In the genomic region with DNA sequence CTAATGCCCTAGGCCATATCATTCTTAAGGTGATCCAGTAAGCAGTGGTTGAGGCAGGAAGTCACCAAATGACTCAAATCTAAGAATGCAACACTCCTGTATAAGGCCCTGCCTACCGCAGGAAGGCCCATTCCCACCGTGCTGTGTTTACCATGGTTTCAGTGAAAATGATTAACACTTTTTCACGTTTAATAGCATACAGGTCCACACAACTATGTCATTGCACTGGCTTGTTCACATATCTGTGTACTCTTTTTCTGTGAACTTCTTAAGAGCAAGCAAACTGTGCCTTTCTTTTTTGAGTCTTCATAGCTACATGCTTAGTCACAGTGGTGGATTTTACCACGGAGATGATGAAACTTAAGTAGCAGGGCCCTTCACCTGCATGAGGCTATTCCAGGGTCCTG, we compare ENCODE assay signal across 10 cellular contexts.
DNase-seq lines count a peak whose midpoint lies in the region; ATAC-seq, FAIRE-seq and TF ChIP-seq lines count a peak whose summit lies in the region.
"Had no signal": no experiment of that assay in that cellular context is flagged by ENCODE, and none has a peak within 500 bp of the region (broad histone marks: within the 10 kb centered on the region; RNA-seq: fewer than 3 reads in every experiment).

No MANE protein-coding gene starts in this region.

- no peak for TF ChIP-seq CTCF in Calu3 (IDR thresholded peaks at IDR 0.05; ENCODE audit: unreplicated experiment)
- no peak for TF ChIP-seq CTCF in SK-N-SH (IDR thresholded peaks at IDR 0.05)

- no peak overlapping the region for H3K27ac ChIP-seq in SK-N-SH (ENCODE audit: low read depth in 2 of 2, low read length in 1 of 2)

- H3K4me3 Mint-ChIP-seq in Calu3 (ENCODE audit: low read depth, unreplicated experiment): no peak overlapping the region
- H3K4me3 Mint-ChIP-seq: CD4-positive, CD25-positive, alpha-beta regulatory T cell; natural killer cell treated with Interleukin-12 subunit alpha and Interleukin-12 subunit beta and Interleukin-15 and Interleukin-18, amount 100 ng/mL, for 72 hours had no signal

- H3K4me1 ChIP-seq in SK-N-SH (ENCODE audit: control insufficient read depth in 1 of 2, insufficient read depth in 2 of 2, low read depth in 1 of 2, low read length in 1 of 2): no peaks in the 10 kb centered on the region; a peak in 1 of 4 replicates

- no TSS peak for BruUV-seq in Calu3 (replicated peaks; lab: Mats Ljungman, UMichigan)

- H3K9me2 ChIP-seq in SK-N-SH: no peaks in the 10 kb centered on the region

- no peaks in the 10 kb centered on the region for H3K36me3 Mint-ChIP-seq in Calu3 (ENCODE audit: insufficient read depth, unreplicated experiment)
- H3K36me3 Mint-ChIP-seq: CD4-positive, CD25-positive, alpha-beta regulatory T cell; natural killer cell treated with Interleukin-12 subunit alpha and Interleukin-12 subunit beta and Interleukin-15 and Interleukin-18, amount 100 ng/mL, for 72 hours had no signal

- intact Hi-C loops in Calu3 (cut with micrococcal nuclease; ENCODE audit: unreplicated experiment): no loop called here

- H3K4me3 ChIP-seq in SK-N-SH (ENCODE audit: low read depth in 2 of 2, low read length in 1 of 2): no peak overlapping the region

- CTCF ChIA-PET in Calu3 (lab: Charles Lee): interaction anchor here (1.0 kb wide), 1 partner anchor 905 kb away, joined by 3 read pairs; no protein-coding TSS in a partner anchor
- CTCF ChIA-PET in SK-N-SH (lab: Yijun Ruan, JAX): no interaction called here

- peak; percentile 54 for DNase-seq in Calu3
- peak; percentile 23 for DNase-seq in amniotic epithelial cell (ENCODE audit: low read depth)
- DNase-seq in hepatic stellate cell (ENCODE audit: low spot score): no peak
- no peak for DNase-seq in C1 segment of cervical spinal cord (lab: John Stamatoyannopoulos, UW)
- DNase-seq in frontal cortex (ENCODE audit: low spot score in 2 of 2): no peak
- DNase-seq in SK-N-SH: no peak
- DNase-seq: CD4-positive, CD25-positive, alpha-beta regulatory T cell had no signal

- H3K36me3 ChIP-seq in SK-N-SH (replicated peaks in 1 of 2; ENCODE audit: control insufficient read depth in 1 of 2, insufficient read depth in 2 of 2, low read length in 1 of 2): no peaks in the 10 kb centered on the region

- H3K4me2 ChIP-seq in SK-N-SH: no peak overlapping the region

- TF ChIP-seq RAD21 in SK-N-SH (IDR thresholded peaks at IDR 0.05; ENCODE audit: low read length): no peak

- peak; percentile 96 for ATAC-seq in GM19395 (IDR thresholded peaks at IDR 0.05; ENCODE audit: unreplicated experiment)
- ATAC-seq in HG03135 (IDR thresholded peaks at IDR 0.05; ENCODE audit: unreplicated experiment): peak; percentile 97
- ATAC-seq: natural killer cell treated with Interleukin-12 subunit alpha and Interleukin-12 subunit beta and Interleukin-15 and Interleukin-18, amount 100 ng/mL, for 72 hours had no signal

- H3K27ac Mint-ChIP-seq in Calu3 (ENCODE audit: unreplicated experiment): peak overlapping the region; percentile 79
- H3K27ac Mint-ChIP-seq: CD4-positive, CD25-positive, alpha-beta regulatory T cell; natural killer cell treated with Interleukin-12 subunit alpha and Interleukin-12 subunit beta and Interleukin-15 and Interleukin-18, amount 100 ng/mL, for 72 hours had no signal

- H3F3A ChIP-seq in SK-N-SH (replicated peaks; ENCODE audit: insufficient read depth): no peaks in the 10 kb centered on the region

- 55% methylated on average over 4 of the region's 4 CpGs for WGBS in SK-N-SH (ENCODE audit: low lambda C conversion rate)

- no peak for FAIRE-seq in frontal cortex (lab: Jason Lieb, UNC)

- no peaks in the 10 kb centered on the region for H3K27me3 Mint-ChIP-seq in Calu3 (ENCODE audit: unreplicated experiment)
- H3K27me3 Mint-ChIP-seq: CD4-positive, CD25-positive, alpha-beta regulatory T cell; natural killer cell treated with Interleukin-12 subunit alpha and Interleukin-12 subunit beta and Interleukin-15 and Interleukin-18, amount 100 ng/mL, for 72 hours had no signal

- POLR2A ChIA-PET in SK-N-SH (lab: Yijun Ruan, JAX): no interaction called here

- no peak for TF ChIP-seq EP300 in SK-N-SH (IDR thresholded peaks at IDR 0.05; ENCODE audit: borderline replicate concordance in 1 of 2, low read depth in 1 of 2, low read length in 1 of 2)

- H2AFZ ChIP-seq in SK-N-SH (ENCODE audit: low read depth): no peak overlapping the region

- no peak overlapping the region for H3K9ac ChIP-seq in SK-N-SH

- H3K79me2 ChIP-seq in SK-N-SH (ENCODE audit: insufficient read depth): no peaks in the 10 kb centered on the region

- H4K20me1 ChIP-seq in SK-N-SH (ENCODE audit: insufficient read depth): no peaks in the 10 kb centered on the region

- H3K27me3 ChIP-seq in SK-N-SH (ENCODE audit: insufficient read depth): no peaks in the 10 kb centered on the region

- H3K9me3 ChIP-seq in SK-N-SH: no peaks in the 10 kb centered on the region

- no peaks in the 10 kb centered on the region for H3K9me3 Mint-ChIP-seq in Calu3 (ENCODE audit: low read depth, unreplicated experiment)
- H3K9me3 Mint-ChIP-seq: CD4-positive, CD25-positive, alpha-beta regulatory T cell had no signal

- peaks cover 18% of the 10 kb centered on the region for H3K4me1 Mint-ChIP-seq in Calu3 (ENCODE audit: low read depth, unreplicated experiment)
- H3K4me1 Mint-ChIP-seq: CD4-positive, CD25-positive, alpha-beta regulatory T cell had no signal

TF ChIP-seq in SK-N-SH, 30 proteins besides CTCF, POLR2A, EP300 and RAD21 (continues in another document):
- TF ChIP-seq USF1 (IDR thresholded peaks at IDR 0.05; ENCODE audit: borderline replicate concordance, low read depth) (no peak), ELF1 (IDR thresholded peaks at IDR 0.05) (no peak), MAX (IDR thresholded peaks at IDR 0.05; ENCODE audit: low read depth) (no peak), MEF2A (IDR thresholded peaks at IDR 0.05; ENCODE audit: borderline replicate concordance, low read depth) (no peak), RFX5 (IDR thresholded peaks at IDR 0.05; ENCODE audit: low read length) (no peak), TCF12 (IDR thresholded peaks at IDR 0.05) (no peak), NRF1 (IDR thresholded peaks at IDR 0.05; ENCODE audit: low read depth, low read length) (no peak), POLR2AphosphoS5 (IDR thresholded peaks at IDR 0.05; ENCODE audit: low read depth, low read length) (no peak), IRF3 (IDR thresholded peaks at IDR 0.05; ENCODE audit: low read depth, low read length) (no peak), FOXJ3 (CRISPR knock-in tag; IDR thresholded peaks at IDR 0.05) (no peak)
- TF ChIP-seq, protein P1, sequence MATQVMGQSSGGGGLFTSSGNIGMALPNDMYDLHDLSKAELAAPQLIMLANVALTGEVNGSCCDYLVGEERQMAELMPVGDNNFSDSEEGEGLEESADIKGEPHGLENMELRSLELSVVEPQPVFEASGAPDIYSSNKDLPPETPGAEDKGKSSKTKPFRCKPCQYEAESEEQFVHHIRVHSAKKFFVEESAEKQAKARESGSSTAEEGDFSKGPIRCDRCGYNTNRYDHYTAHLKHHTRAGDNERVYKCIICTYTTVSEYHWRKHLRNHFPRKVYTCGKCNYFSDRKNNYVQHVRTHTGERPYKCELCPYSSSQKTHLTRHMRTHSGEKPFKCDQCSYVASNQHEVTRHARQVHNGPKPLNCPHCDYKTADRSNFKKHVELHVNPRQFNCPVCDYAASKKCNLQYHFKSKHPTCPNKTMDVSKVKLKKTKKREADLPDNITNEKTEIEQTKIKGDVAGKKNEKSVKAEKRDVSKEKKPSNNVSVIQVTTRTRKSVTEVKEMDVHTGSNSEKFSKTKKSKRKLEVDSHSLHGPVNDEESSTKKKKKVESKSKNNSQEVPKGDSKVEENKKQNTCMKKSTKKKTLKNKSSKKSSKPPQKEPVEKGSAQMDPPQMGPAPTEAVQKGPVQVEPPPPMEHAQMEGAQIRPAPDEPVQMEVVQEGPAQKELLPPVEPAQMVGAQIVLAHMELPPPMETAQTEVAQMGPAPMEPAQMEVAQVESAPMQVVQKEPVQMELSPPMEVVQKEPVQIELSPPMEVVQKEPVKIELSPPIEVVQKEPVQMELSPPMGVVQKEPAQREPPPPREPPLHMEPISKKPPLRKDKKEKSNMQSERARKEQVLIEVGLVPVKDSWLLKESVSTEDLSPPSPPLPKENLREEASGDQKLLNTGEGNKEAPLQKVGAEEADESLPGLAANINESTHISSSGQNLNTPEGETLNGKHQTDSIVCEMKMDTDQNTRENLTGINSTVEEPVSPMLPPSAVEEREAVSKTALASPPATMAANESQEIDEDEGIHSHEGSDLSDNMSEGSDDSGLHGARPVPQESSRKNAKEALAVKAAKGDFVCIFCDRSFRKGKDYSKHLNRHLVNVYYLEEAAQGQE (IDR thresholded peaks at IDR 0.05; ENCODE audit: low read depth, low read length): no peak
- TF ChIP-seq, protein P2, sequence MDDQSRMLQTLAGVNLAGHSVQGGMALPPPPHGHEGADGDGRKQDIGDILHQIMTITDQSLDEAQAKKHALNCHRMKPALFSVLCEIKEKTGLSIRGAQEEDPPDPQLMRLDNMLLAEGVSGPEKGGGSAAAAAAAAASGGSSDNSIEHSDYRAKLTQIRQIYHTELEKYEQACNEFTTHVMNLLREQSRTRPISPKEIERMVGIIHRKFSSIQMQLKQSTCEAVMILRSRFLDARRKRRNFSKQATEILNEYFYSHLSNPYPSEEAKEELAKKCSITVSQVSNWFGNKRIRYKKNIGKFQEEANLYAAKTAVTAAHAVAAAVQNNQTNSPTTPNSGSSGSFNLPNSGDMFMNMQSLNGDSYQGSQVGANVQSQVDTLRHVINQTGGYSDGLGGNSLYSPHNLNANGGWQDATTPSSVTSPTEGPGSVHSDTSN (IDR thresholded peaks at IDR 0.05): no peak

Comparison
In these comparisons a context has a peak if more than half of its experiments do, and no peak if none do; other contexts are left out.
1. DNase-seq: peak in Calu3 (single experiment) and amniotic epithelial cell (single experiment); none in hepatic stellate cell (single experiment), C1 segment of cervical spinal cord (0 of 14), frontal cortex (0 of 2) and SK-N-SH (single experiment).